Comparison of ENCODE assay signal across 8 cellular contexts in the genomic region with DNA sequence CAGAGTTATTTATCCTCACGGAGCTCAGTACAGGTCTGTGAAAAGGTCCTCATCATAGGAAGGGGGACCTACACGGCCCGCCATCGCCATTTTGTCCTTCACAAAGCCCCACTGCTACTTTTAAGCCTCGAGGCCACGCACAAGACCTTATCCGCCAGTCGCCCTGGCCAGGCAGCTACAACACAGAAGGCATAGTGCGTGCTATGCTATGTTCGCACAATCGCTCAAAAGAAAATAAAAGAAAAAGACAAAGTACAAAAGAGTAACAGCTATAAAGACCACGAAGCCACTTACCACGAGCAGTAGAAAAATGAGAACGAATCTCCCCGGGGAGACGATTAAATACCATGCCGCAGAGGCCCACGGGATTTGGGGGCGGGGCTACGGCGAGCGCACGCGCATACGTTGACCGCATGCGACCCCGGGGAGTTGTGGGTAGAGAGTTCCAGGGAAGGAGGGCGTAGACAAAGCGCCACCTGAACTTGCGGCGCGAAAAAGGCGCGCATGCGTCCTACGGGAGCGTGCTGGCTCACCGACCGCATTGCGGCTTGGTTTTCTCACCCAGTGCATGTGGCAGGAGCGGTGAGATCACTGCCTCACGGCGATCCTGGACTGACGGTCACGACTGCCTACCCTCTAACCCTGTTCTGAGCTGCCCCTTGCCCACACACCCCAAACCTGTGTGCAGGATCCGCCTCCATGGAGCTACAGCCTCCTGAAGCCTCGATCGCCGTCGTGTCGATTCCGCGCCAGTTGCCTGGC. TPM values are rescaled to one million over a fixed set of nuclear protein-coding genes. Genes with fewer than 3 reads are reported as not detected.
A peak's percentile ranks its signal among the peaks of the same experiment; 100 is the strongest.
DNase-seq lines count a peak whose midpoint lies in the region; ATAC-seq and TF ChIP-seq lines count a peak whose summit lies in the region.

No MANE protein-coding gene starts in this region.

- ATAC-seq in HG02642 (IDR thresholded peaks at IDR 0.05; ENCODE audit: poor library complexity, unreplicated experiment), result peak; percentile 91
- peak; percentile 89 for ATAC-seq in activated naive CD8-positive, alpha-beta T cell treated with anti-CD3 and anti-CD28 coated beads, Interleukin-2, amount 10 ng/mL, durations not matched to agents 7 days and 5 days (ENCODE audit: low read depth)
- ATAC-seq in Right ventricle myocardium inferior, result peak; percentile 99

- H2AFZ ChIP-seq in parathyroid adenoma, result peak overlapping the region; percentile 95

- intact Hi-C loops in Right ventricle myocardium inferior (cut with DNase I), result loop anchor here (5.0 kb wide), 1 partner anchor 128 kb away; the partner anchor contains the start of genes HNRNPUL2 and TTC9C

- peak overlapping the region; percentile 96 for H3K4me3 Mint-ChIP-seq in activated naive CD8-positive, alpha-beta T cell treated with anti-CD3 and anti-CD28 coated beads, Interleukin-2, amount 10 ng/mL, durations not matched to agents 7 days and 5 days

- H3K27ac Mint-ChIP-seq in activated naive CD8-positive, alpha-beta T cell treated with anti-CD3 and anti-CD28 coated beads, Interleukin-2, amount 10 ng/mL, durations not matched to agents 7 days and 5 days, result peak overlapping the region; percentile 98

- peak; percentile 92 to 100 for TF ChIP-seq EP300 in tibial nerve (IDR thresholded peaks at IDR 0.05)

- H3K36me3 ChIP-seq in parathyroid adenoma (ENCODE audit: control insufficient read depth, insufficient read depth, low read length) (no peaks in the 10 kb centered on the region), tibial nerve (peaks cover 0 to 33% (median 4%) of the 10 kb centered on the region in 3 donors)

- peak overlapping the region; percentile 61 for H3K27ac ChIP-seq in parathyroid adenoma
- H3K27ac ChIP-seq in tibial nerve, result peak overlapping the region; percentile 58 to 84 (median 70)

- H3K4me1 ChIP-seq in parathyroid adenoma (no peaks in the 10 kb centered on the region), tibial nerve (peaks cover 3 to 38% (median 20%) of the 10 kb centered on the region in 4 donors)

- H3K27me3 ChIP-seq in parathyroid adenoma (ENCODE audit: control insufficient read depth, insufficient read depth, low read length) (no peaks in the 10 kb centered on the region), tibial nerve (no peaks in the 10 kb centered on the region)

- TF ChIP-seq CTCF in parathyroid adenoma (IDR thresholded peaks at IDR 0.05) (no peak), tibial nerve (IDR thresholded peaks at IDR 0.05) (peak in 2 of 5 experiments; percentile 23 to 59)

- H3K9me3 ChIP-seq in parathyroid adenoma (ENCODE audit: control insufficient read depth, low read length), result no peaks in the 10 kb centered on the region
- no peaks in the 10 kb centered on the region for H3K9me3 ChIP-seq in tibial nerve

- H3K36me3 Mint-ChIP-seq in activated naive CD8-positive, alpha-beta T cell treated with anti-CD3 and anti-CD28 coated beads, Interleukin-2, amount 10 ng/mL, durations not matched to agents 7 days and 5 days, result peaks cover 37% of the 10 kb centered on the region

- peak; percentile 98 for DNase-seq in NCI-H1105 treated with DMSO at 0.1 percent for 48 hours (lab: John Stamatoyannopoulos, UW)
- DNase-seq in SKM-1 treated with dmso at 0.1 percent for 144 hours (lab: John Stamatoyannopoulos, UW; ENCODE audit: unreplicated experiment), result peak; percentile 98
- DNase-seq in activated naive CD8-positive, alpha-beta T cell treated with anti-CD3 and anti-CD28 coated beads, Interleukin-2, amount 10 ng/mL, durations not matched to agents 7 days and 5 days, result peak; percentile 99
- DNase-seq in Right ventricle myocardium inferior (ENCODE audit: missing footprints), result peak; percentile 96
- DNase-seq in tibial nerve (ENCODE audit: low spot score in 2 of 2), result peak; percentile 92 to 93

- H3K4me3 ChIP-seq in parathyroid adenoma (ENCODE audit: low read depth, low read length) (peak overlapping the region; percentile 97), tibial nerve (peak overlapping the region; percentile 63 to 80 (median 73))

- peak; percentile 97 for TF ChIP-seq POLR2A in GM10847 (IDR thresholded peaks at IDR 0.05; ENCODE audit: extremely low read depth, insufficient read length)
- TF ChIP-seq POLR2A in tibial nerve (IDR thresholded peaks at IDR 0.05), result peak; percentile 85 to 94

- H3K27me3 Mint-ChIP-seq in activated naive CD8-positive, alpha-beta T cell treated with anti-CD3 and anti-CD28 coated beads, Interleukin-2, amount 10 ng/mL, durations not matched to agents 7 days and 5 days, result no peaks in the 10 kb centered on the region

- 0 to 1% methylated on average over 52 to 53 of the region's 54 CpGs for WGBS in tibial nerve, 2 donors

- H3K9me3 Mint-ChIP-seq in activated naive CD8-positive, alpha-beta T cell treated with anti-CD3 and anti-CD28 coated beads, Interleukin-2, amount 10 ng/mL, durations not matched to agents 7 days and 5 days, result no peaks in the 10 kb centered on the region

- H3K9ac ChIP-seq in parathyroid adenoma, result no peak overlapping the region

- H3K4me2 ChIP-seq in parathyroid adenoma (ENCODE audit: low read length), result peak overlapping the region; percentile 94

- H3K4me1 Mint-ChIP-seq in activated naive CD8-positive, alpha-beta T cell treated with anti-CD3 and anti-CD28 coated beads, Interleukin-2, amount 10 ng/mL, durations not matched to agents 7 days and 5 days, result peaks cover 45% of the 10 kb centered on the region

- peaks cover 4% of the 10 kb centered on the region for H3K79me2 ChIP-seq in parathyroid adenoma

- POLR2A ChIA-PET in activated naive CD8-positive, alpha-beta T cell treated with anti-CD3 and anti-CD28 coated beads, Interleukin-2, amount 10 ng/mL, durations not matched to agents 7 days and 5 days (lab: Charles Lee), result interaction anchor here (0.5 to 10.5 kb wide), 37 partner anchors 9 to 454 kb away, joined by 3 to 429 read pairs (median 7); partner anchors contain the start of genes BSCL2, C11orf98, CSKMT and EEF1G

RNA-seq across cellular contexts. Expression of gene WDR74, which starts 16.4 kb away (rescaled TPM):
- total RNA-seq in activated naive CD8-positive, alpha-beta T cell treated with anti-CD3 and anti-CD28 coated beads, Interleukin-2, amount 10 ng/mL, durations not matched to agents 7 days and 5 days, result 10 to 100 TPM; 75.2 to 78.0 TPM
- total RNA-seq in Right ventricle myocardium inferior (25.4 TPM), tibial nerve (10 to 100 TPM; 31.7 to 75.0 (median 48.0) TPM)

RNA-seq across cellular contexts. Expression of gene TEX54, which starts 23.1 kb away (rescaled TPM):
- not detected for total RNA-seq in activated naive CD8-positive, alpha-beta T cell treated with anti-CD3 and anti-CD28 coated beads, Interleukin-2, amount 10 ng/mL, durations not matched to agents 7 days and 5 days
- not detected for total RNA-seq in Right ventricle myocardium inferior
- total RNA-seq in tibial nerve, result not detected

RNA-seq across cellular contexts. Expression of gene STX5, which starts 23.9 kb away (rescaled TPM):
- total RNA-seq in activated naive CD8-positive, alpha-beta T cell treated with anti-CD3 and anti-CD28 coated beads, Interleukin-2, amount 10 ng/mL, durations not matched to agents 7 days and 5 days, result 10 to 100 TPM; 43.4 to 44.3 TPM
- 18.5 TPM for total RNA-seq in Right ventricle myocardium inferior
- total RNA-seq in tibial nerve, result 10 to 100 TPM; 25.9 to 39.1 (median 29.2) TPM

RNA-seq across cellular contexts. Expression of gene SLC3A2, which starts 24.9 kb away (rescaled TPM):
- total RNA-seq in activated naive CD8-positive, alpha-beta T cell treated with anti-CD3 and anti-CD28 coated beads, Interleukin-2, amount 10 ng/mL, durations not matched to agents 7 days and 5 days, result 100 to 1,000 TPM; 222 to 228 TPM
- total RNA-seq in Right ventricle myocardium inferior (39.7 TPM), tibial nerve (100 to 1,000 TPM; 108 to 148 (median 133) TPM)

RNA-seq across cellular contexts. Expression of gene NXF1, which starts 50.5 kb away (rescaled TPM):
- total RNA-seq in activated naive CD8-positive, alpha-beta T cell treated with anti-CD3 and anti-CD28 coated beads, Interleukin-2, amount 10 ng/mL, durations not matched to agents 7 days and 5 days, result 100 to 1,000 TPM; 124 to 131 TPM
- 42.7 TPM for total RNA-seq in Right ventricle myocardium inferior
- 10 to 100 TPM; 51.3 to 94.4 (median 67.0) TPM for total RNA-seq in tibial nerve

Comparison
In these comparisons a context has a peak if more than half of its experiments do, and no peak if none do; other contexts are left out.
1. Peak in every context shown above with its lines: DNase-seq, ATAC-seq, H3K4me3 ChIP-seq and H3K27ac ChIP-seq.